Comparison of ENCODE assay signal across 19 cellular contexts in the genomic region with DNA sequence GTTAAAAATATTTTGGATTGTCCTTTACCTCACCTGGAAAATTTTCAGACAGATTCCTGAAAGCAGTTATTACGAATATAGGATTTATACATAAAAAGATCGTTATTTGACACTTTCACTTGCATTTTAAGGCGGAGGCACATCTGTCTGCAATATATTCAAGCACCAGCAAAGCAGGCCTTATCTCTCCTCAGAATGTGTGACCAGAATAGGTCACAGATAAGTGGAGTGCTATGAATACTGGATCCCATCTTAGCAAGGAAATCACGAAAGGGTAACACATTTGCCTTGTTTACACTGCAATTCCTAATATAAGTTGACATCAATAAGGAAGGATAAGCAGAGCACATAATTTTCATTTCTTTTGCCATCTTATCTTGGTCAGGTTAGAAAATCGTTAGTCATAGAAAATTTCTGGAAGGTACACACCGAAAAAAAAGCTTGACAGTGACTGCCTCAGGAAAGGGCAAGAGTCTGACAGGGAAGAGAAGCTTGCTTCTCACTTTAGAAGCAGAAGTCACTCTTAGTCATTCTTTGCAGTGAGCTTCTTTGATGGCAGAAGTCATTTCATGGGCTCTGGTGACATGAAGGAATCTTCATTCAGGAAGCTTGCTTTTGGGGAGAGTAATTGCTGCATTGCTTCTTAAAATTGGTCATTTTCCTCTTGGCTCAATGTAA.
DNase-seq lines count a peak whose midpoint lies in the region; ATAC-seq, FAIRE-seq and TF ChIP-seq lines count a peak whose summit lies in the region.
"Had no signal": no experiment of that assay in that cellular context is flagged by ENCODE, and none has a peak within 500 bp of the region (broad histone marks: within the 10 kb centered on the region; RNA-seq: fewer than 3 reads in every experiment).

No MANE protein-coding gene starts in this region.

- TF ChIP-seq CTCF in heart left ventricle (IDR thresholded peaks at IDR 0.05) (no peak), right atrium auricular region (IDR thresholded peaks at IDR 0.05) (no peak), K562 (IDR thresholded peaks at IDR 0.05 in 2 of 3, conservative IDR thresholded peaks at IDR 0.05 in 1 of 3; ENCODE audit: insufficient read depth in 2 of 3, low read depth in 1 of 3, low read length in 3 of 3) (no peak)

- H3K4me1 ChIP-seq in heart left ventricle (peaks cover 0 to 22% (median 11%) of the 10 kb centered on the region in 12 donors), right atrium auricular region (peaks cover 0 to 10% of the 10 kb centered on the region in 2 donors), K562 (replicated peaks in 1 of 2; ENCODE audit: control insufficient read depth in 2 of 2, insufficient read depth in 2 of 2, low read length in 2 of 2) (no peaks in the 10 kb centered on the region; a peak in 1 of 5 replicates)

- TF ChIP-seq EP300 in K562 (IDR thresholded peaks at IDR 0.05; ENCODE audit: low read length) = no peak

- H3K36me3 Mint-ChIP-seq in stimulated activated naive B cell treated with anti-CD40 and anti-IgM and Interleukin-4, amounts not matched to agents 10 μg/mL and 1 μg/mL and 100 μg/mL, for 72 hours = no peaks in the 10 kb centered on the region
- H3K36me3 Mint-ChIP-seq: CD14-positive monocyte had no signal

- H3K4me1 Mint-ChIP-seq in stimulated activated naive B cell treated with anti-CD40 and anti-IgM and Interleukin-4, amounts not matched to agents 10 μg/mL and 1 μg/mL and 100 μg/mL, for 72 hours = peaks cover 9 to 16% of the 10 kb centered on the region in 2 donors
- H3K4me1 Mint-ChIP-seq: CD14-positive monocyte had no signal

- H3K27me3 Mint-ChIP-seq in stimulated activated naive B cell treated with anti-CD40 and anti-IgM and Interleukin-4, amounts not matched to agents 10 μg/mL and 1 μg/mL and 100 μg/mL, for 72 hours = peaks cover 8 to 22% of the 10 kb centered on the region in 2 donors

- H3K27me3 ChIP-seq in heart left ventricle = no peaks in the 10 kb centered on the region
- H3K27me3 ChIP-seq in right atrium auricular region = no peaks in the 10 kb centered on the region
- H3K27me3 ChIP-seq in K562 (ENCODE audit: control insufficient read depth in 2 of 2, insufficient read depth in 2 of 2, low read length in 2 of 2) = peaks cover 4 to 20% of the 10 kb centered on the region in 2 experiments; a peak in 4 of 5 replicates

- CTCF ChIA-PET in K562 (lab: Yijun Ruan, JAX; ENCODE audit: low intra/inter-chr PET ratio) = no interaction called here

- 30 to 43% (median 36%) methylated on average over 6 of the region's 6 CpGs for WGBS in heart left ventricle, 4 donors
- WGBS in K562 (ENCODE audit: insufficient coverage, low coverage, missing lambda C conversion rate) = 0% methylated on average over 6 of the region's 6 CpGs

- H3K9me1 ChIP-seq in K562 (ENCODE audit: control insufficient read depth, insufficient read depth, low read length) = no peaks in the 10 kb centered on the region

- BruUV-seq in K562 (replicated peaks; lab: Mats Ljungman, UMichigan) = no TSS peak

- intact Hi-C loops in heart left ventricle (cut with DNase I) = no loop called here
- intact Hi-C loops in K562 (cut with micrococcal nuclease) = no loop called here

- H4K20me1 ChIP-seq in K562 (replicated peaks; ENCODE audit: control insufficient read depth, insufficient read depth, low read length) = no peaks in the 10 kb centered on the region

- no peak for FAIRE-seq in K562 (lab: Jason Lieb, UNC)
- FAIRE-seq: A549, G401.6, GM12891 had no signal

- TF ChIP-seq RAD21 in K562 (CRISPR knock-in tag; conservative IDR thresholded peaks at IDR 0.05 in 1 of 2, IDR thresholded peaks at IDR 0.05 in 1 of 2) = no peak

- H3K4me3 ChIP-seq in heart left ventricle (no peak overlapping the region), right atrium auricular region (no peak overlapping the region), K562 (no peak overlapping the region)
- H3K4me3 ChIP-seq: A549 had no signal

- no peaks in the 10 kb centered on the region for H3K9me3 ChIP-seq in heart left ventricle
- no peaks in the 10 kb centered on the region for H3K9me3 ChIP-seq in right atrium auricular region
- no peaks in the 10 kb centered on the region for H3K9me3 ChIP-seq in K562 (replicated peaks; ENCODE audit: control insufficient read depth, insufficient read depth, low read depth, low read length)
- H3K9me3 ChIP-seq: A549 had no signal

- no peak overlapping the region for H2AFZ ChIP-seq in K562 (ENCODE audit: low read depth, low read length)

- H3K4me3 Mint-ChIP-seq in stimulated activated naive B cell treated with anti-CD40 and anti-IgM and Interleukin-4, amounts not matched to agents 10 μg/mL and 1 μg/mL and 100 μg/mL, for 72 hours = no peak overlapping the region
- H3K4me3 Mint-ChIP-seq: CD14-positive monocyte had no signal

- in situ Hi-C loops in K562 (cut with MboI) = no loop called here

- H3K27ac ChIP-seq in heart left ventricle (peak overlapping the region in 2 of 12 donors; percentile 33 to 38), right atrium auricular region (no peak overlapping the region), K562 (ENCODE audit: extremely low read depth, low read depth, low read length) (no peak overlapping the region)
- H3K27ac ChIP-seq: KMS-11 had no signal

- H3K9me3 Mint-ChIP-seq in stimulated activated naive B cell treated with anti-CD40 and anti-IgM and Interleukin-4, amounts not matched to agents 10 μg/mL and 1 μg/mL and 100 μg/mL, for 72 hours = peaks cover 0 to 3% of the 10 kb centered on the region in 2 donors

- H3K4me2 ChIP-seq in K562 (ENCODE audit: insufficient read depth, low read length) = no peak overlapping the region
- H3K4me2 ChIP-seq: A549, KMS-11 had no signal

- H3K36me3 ChIP-seq in heart left ventricle (no peaks in the 10 kb centered on the region), right atrium auricular region (no peaks in the 10 kb centered on the region), K562 (ENCODE audit: control insufficient read depth, insufficient read depth, low read length) (no peaks in the 10 kb centered on the region)

- POLR2A ChIA-PET in K562 (lab: Yijun Ruan, JAX) = interaction anchor here (0.5 kb wide), 1 partner anchor 11 kb away, joined by 3 read pairs; no protein-coding TSS in a partner anchor

- ATAC-seq in heart left ventricle (peak in 3 of 4 donors; percentile 32 to 81 (median 71)), K562 (peak; percentile 60; the same call in 2 of the 3 replicates), HG02970 (IDR thresholded peaks at IDR 0.05; ENCODE audit: low FRiP score, unreplicated experiment) (no peak)
- no peak for ATAC-seq in stimulated activated naive B cell treated with anti-CD40 and anti-IgM and Interleukin-4, amounts not matched to agents 10 μg/mL and 1 μg/mL and 100 μg/mL, for 72 hours (replicated peaks)
- ATAC-seq: A549 had no signal

- no peak for DNase-seq in heart left ventricle
- DNase-seq in right atrium auricular region (ENCODE audit: low spot score) = no peak
- peak; percentile 33 for DNase-seq in NOMO-1 treated with DMSO at 0.1 percent for 48 hours (lab: John Stamatoyannopoulos, UW; ENCODE audit: unreplicated experiment)
- DNase-seq in K562 (ENCODE audit: extremely low read depth in 1 of 4, low spot score in 3 of 4) = peak in 1 of 4 experiments; percentile 11
- no peak for DNase-seq in stimulated activated naive B cell treated with anti-CD40 and anti-IgM and Interleukin-4, amounts not matched to agents 10 μg/mL and 1 μg/mL and 100 μg/mL, for 72 hours
- DNase-seq in activated T-cell treated with anti-CD3 and anti-CD28 coated beads, Interleukin-2, amount 50 U/mL, for 48 hours = no peak
- DNase-seq: DMS79, H7, NCI-H1417 treated with DMSO at 0.1 percent for 48 hours, NCI-H2029, NCI-H510A, NCI-H82, RPMI8226 had no signal

- no peak overlapping the region for H3K9ac ChIP-seq in K562 (ENCODE audit: insufficient read depth in 1 of 2, low read depth in 2 of 2, low read length in 2 of 2)
- H3K9ac ChIP-seq: KMS-11 had no signal

- TF ChIP-seq POLR2A in heart left ventricle (IDR thresholded peaks at IDR 0.05) (no peak), K562 (conservative IDR thresholded peaks at IDR 0.05) (no peak)

- peak overlapping the region; percentile 9 for H3K27ac Mint-ChIP-seq in stimulated activated naive B cell treated with anti-CD40 and anti-IgM and Interleukin-4, amounts not matched to agents 10 μg/mL and 1 μg/mL and 100 μg/mL, for 72 hours
- H3K27ac Mint-ChIP-seq: CD14-positive monocyte had no signal

- no peaks in the 10 kb centered on the region for H3K79me2 ChIP-seq in K562 (ENCODE audit: control insufficient read depth, insufficient read depth, low read length)

TF ChIP-seq in K562, 482 proteins besides CTCF, POLR2A, EP300 and RAD21:
- TF ChIP-seq ZNF324 (CRISPR knock-in tag; IDR thresholded peaks at IDR 0.05) = no peak
- TF ChIP-seq HLTF (IDR thresholded peaks at IDR 0.05) = no peak
- TF ChIP-seq RNF2 (IDR thresholded peaks at IDR 0.05) = 0 out of 2 replicates have a peak, but pooled peaks have one; percentile 14
- TF ChIP-seq, protein P1, sequence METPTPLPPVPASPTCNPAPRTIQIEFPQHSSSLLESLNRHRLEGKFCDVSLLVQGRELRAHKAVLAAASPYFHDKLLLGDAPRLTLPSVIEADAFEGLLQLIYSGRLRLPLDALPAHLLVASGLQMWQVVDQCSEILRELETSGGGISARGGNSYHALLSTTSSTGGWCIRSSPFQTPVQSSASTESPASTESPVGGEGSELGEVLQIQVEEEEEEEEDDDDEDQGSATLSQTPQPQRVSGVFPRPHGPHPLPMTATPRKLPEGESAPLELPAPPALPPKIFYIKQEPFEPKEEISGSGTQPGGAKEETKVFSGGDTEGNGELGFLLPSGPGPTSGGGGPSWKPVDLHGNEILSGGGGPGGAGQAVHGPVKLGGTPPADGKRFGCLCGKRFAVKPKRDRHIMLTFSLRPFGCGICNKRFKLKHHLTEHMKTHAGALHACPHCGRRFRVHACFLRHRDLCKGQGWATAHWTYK (CRISPR knock-in tag; IDR thresholded peaks at IDR 0.05) = no peak
- TF ChIP-seq TCF3 (CRISPR knock-in tag; IDR thresholded peaks at IDR 0.05) = peak; percentile 28; the same call in 1 of the 2 replicates
- TF ChIP-seq ARID1B (IDR thresholded peaks at IDR 0.05) = 0 out of 2 replicates have a peak, but pooled peaks have one; percentile 11
- TF ChIP-seq TAL1 (IDR thresholded peaks at IDR 0.05) = 0 out of 2 replicates have a peak, but pooled peaks have one; percentile 10
- peak; percentile 52; the same call in 1 of the 2 replicates for TF ChIP-seq TEAD4 (IDR thresholded peaks at IDR 0.05; ENCODE audit: low read length)
- no peak for TF ChIP-seq TEAD4 (CRISPR knock-in tag; IDR thresholded peaks at IDR 0.05; ENCODE audit: borderline replicate concordance)
- 0 out of 2 replicates have a peak, but pooled peaks have one; percentile 49 for TF ChIP-seq MEF2D (tag; conservative IDR thresholded peaks at IDR 0.05; ENCODE audit: low read depth)
- TF ChIP-seq CBFA2T3 (IDR thresholded peaks at IDR 0.05) = peak; percentile 38; the same call in 1 of the 2 replicates
- TF ChIP-seq FOSL1 (tag; conservative IDR thresholded peaks at IDR 0.05) = peak; percentile 40; the same call in 1 of the 2 replicates
- no peak for TF ChIP-seq ATF1 (CRISPR knock-in tag; IDR thresholded peaks at IDR 0.05)
- TF ChIP-seq ATF1 (tag; IDR thresholded peaks at IDR 0.05) = 0 out of 2 replicates have a peak, but pooled peaks have one; percentile 12

Comparison
In these comparisons a context has a peak if more than half of its experiments do, and no peak if none do; other contexts are left out.
1. ATAC-seq: peak in heart left ventricle (3 of 4) and K562 (single experiment); none in stimulated activated naive B cell treated with anti-CD40 and anti-IgM and Interleukin-4, amounts not matched to agents 10 μg/mL and 1 μg/mL and 100 μg/mL, for 72 hours (0 of 2) and HG02970 (single experiment).